In genomic region chr3:67083277-67083676, GRCh38 we compare ENCODE assay signal across 9 cellular contexts.
DNase-seq lines count a peak whose midpoint lies in the region; ATAC-seq and TF ChIP-seq lines count a peak whose summit lies in the region.
"Had no signal": no experiment of that assay in that cellular context is flagged by ENCODE, and none has a peak within 500 bp of the region (broad histone marks: within the 10 kb centered on the region; RNA-seq: fewer than 3 reads in every experiment).

No MANE protein-coding gene starts in this region.

- H3K27ac ChIP-seq in neural progenitor cell, result no peak overlapping the region
- H3K27ac ChIP-seq: SJSA1 had no signal

- CTCF ChIA-PET in activated CD8-positive, alpha-beta T cell treated with anti-CD3 and anti-CD28 coated beads for 36 hours (lab: Charles Lee), result interaction anchor here (1.0 to 2.9 kb wide), 5 partner anchors 30 to 1639 kb away, joined by 3 to 10 read pairs (median 4); no protein-coding TSS in a partner anchor

- H3K36me3 Mint-ChIP-seq in activated CD8-positive, alpha-beta T cell treated with anti-CD3 and anti-CD28 coated beads for 36 hours (ENCODE audit: low read depth), result peaks cover 36% of the 10 kb centered on the region
- H3K36me3 Mint-ChIP-seq in natural killer cell (peaks cover 49% of the 10 kb centered on the region), neural progenitor cell (no peaks in the 10 kb centered on the region)

- no peak overlapping the region for H2AFZ ChIP-seq in neural progenitor cell (replicated peaks)

- H3K4me1 Mint-ChIP-seq in activated CD8-positive, alpha-beta T cell treated with anti-CD3 and anti-CD28 coated beads for 36 hours (ENCODE audit: low read depth), result peaks cover 23% of the 10 kb centered on the region
- H3K4me1 Mint-ChIP-seq in natural killer cell (peaks cover 21 to 23% of the 10 kb centered on the region in 2 donors), neural progenitor cell (no peaks in the 10 kb centered on the region)

- no peak for TF ChIP-seq CTCF in activated CD8-positive, alpha-beta T cell treated with anti-CD3 and anti-CD28 coated beads for 36 hours (IDR thresholded peaks at IDR 0.05)
- TF ChIP-seq CTCF in natural killer cell (IDR thresholded peaks at IDR 0.05), result no peak
- no peak for TF ChIP-seq CTCF in neural progenitor cell (IDR thresholded peaks at IDR 0.05)
- no peak for TF ChIP-seq CTCF in GM20000 (IDR thresholded peaks at IDR 0.05; ENCODE audit: extremely low read depth, missing control alignments)

- H3K4me3 Mint-ChIP-seq in activated CD8-positive, alpha-beta T cell treated with anti-CD3 and anti-CD28 coated beads for 36 hours, result peak overlapping the region; percentile 24
- peak overlapping the region; percentile 83 for H3K4me3 Mint-ChIP-seq in natural killer cell
- H3K4me3 Mint-ChIP-seq in neural progenitor cell, result no peak overlapping the region

- H3K27me3 ChIP-seq in neural progenitor cell, result no peaks in the 10 kb centered on the region
- H3K27me3 ChIP-seq: SJSA1 had no signal

- H3K4me1 ChIP-seq in neural progenitor cell, result no peaks in the 10 kb centered on the region
- H3K4me1 ChIP-seq: SJSA1 had no signal

- H3K36me3 ChIP-seq in neural progenitor cell, result no peaks in the 10 kb centered on the region
- H3K36me3 ChIP-seq: SJSA1 had no signal

- H3F3A ChIP-seq in neural progenitor cell (ENCODE audit: low read depth), result no peaks in the 10 kb centered on the region

- POLR2A ChIA-PET in activated CD8-positive, alpha-beta T cell treated with anti-CD3 and anti-CD28 coated beads for 36 hours (lab: Charles Lee), result interaction anchor here (0.8 to 1.0 kb wide), 2 partner anchors 85 to 597 kb away, joined by 3 read pairs; partner anchors contain the start of gene KBTBD8

- peak; percentile 97 for DNase-seq in HT1080 (ENCODE audit: low read depth)
- peak; percentile 81 for DNase-seq in activated CD8-positive, alpha-beta T cell treated with anti-CD3 and anti-CD28 coated beads for 36 hours
- DNase-seq in natural killer cell, result no peak
- no peak for DNase-seq in neural progenitor cell (ENCODE audit: low spot score)
- DNase-seq in NCI-H2171 treated with DMSO at 0.1 percent for 48 hours (lab: John Stamatoyannopoulos, UW), result no peak
- DNase-seq in Right ventricle myocardium inferior (ENCODE audit: missing footprints), result no peak
- DNase-seq in GM20000 (ENCODE audit: low spot score), result no peak

- H4K20me1 ChIP-seq in neural progenitor cell (ENCODE audit: low read depth), result no peaks in the 10 kb centered on the region

- H3K9ac ChIP-seq in neural progenitor cell, result no peak overlapping the region

- ATAC-seq in GM19455 (IDR thresholded peaks at IDR 0.05; ENCODE audit: unreplicated experiment) (peak; percentile 72), natural killer cell (peak; percentile 77 to 96 (median 87)), Right ventricle myocardium inferior (no peak)
- ATAC-seq in activated CD8-positive, alpha-beta T cell treated with anti-CD3 and anti-CD28 coated beads for 36 hours, result peak; percentile 99

- no peak overlapping the region for H3K4me3 ChIP-seq in neural progenitor cell
- H3K4me3 ChIP-seq: SJSA1 had no signal

- H3K79me2 ChIP-seq in neural progenitor cell (ENCODE audit: low read depth), result no peaks in the 10 kb centered on the region

- peaks cover 48% of the 10 kb centered on the region for H3K9me3 Mint-ChIP-seq in activated CD8-positive, alpha-beta T cell treated with anti-CD3 and anti-CD28 coated beads for 36 hours
- peaks cover 14 to 33% of the 10 kb centered on the region in 2 donors for H3K9me3 Mint-ChIP-seq in natural killer cell
- peaks cover 15% of the 10 kb centered on the region for H3K9me3 Mint-ChIP-seq in neural progenitor cell

- peaks cover 2% of the 10 kb centered on the region for H3K27me3 Mint-ChIP-seq in activated CD8-positive, alpha-beta T cell treated with anti-CD3 and anti-CD28 coated beads for 36 hours
- H3K27me3 Mint-ChIP-seq in natural killer cell (ENCODE audit: low read depth in 2 of 2), result peaks cover 23 to 38% of the 10 kb centered on the region in 2 donors
- no peaks in the 10 kb centered on the region for H3K27me3 Mint-ChIP-seq in neural progenitor cell (ENCODE audit: insufficient read depth, low read depth)

- intact Hi-C loops in activated CD8-positive, alpha-beta T cell treated with anti-CD3 and anti-CD28 coated beads for 36 hours (cut with micrococcal nuclease), result no loop called here
- intact Hi-C loops in natural killer cell (cut with micrococcal nuclease), result no loop called here
- intact Hi-C loops in Right ventricle myocardium inferior (cut with DNase I), result no loop called here

- no peaks in the 10 kb centered on the region for H3K9me3 ChIP-seq in neural progenitor cell (ENCODE audit: low read depth)
- H3K9me3 ChIP-seq: SJSA1 had no signal

- no peak overlapping the region for H3K4me2 ChIP-seq in neural progenitor cell

- peak overlapping the region; percentile 90 for H3K27ac Mint-ChIP-seq in activated CD8-positive, alpha-beta T cell treated with anti-CD3 and anti-CD28 coated beads for 36 hours
- H3K27ac Mint-ChIP-seq in natural killer cell (peak overlapping the region; percentile 75 to 87), neural progenitor cell (no peak overlapping the region)

Comparison
In these comparisons a context has a peak if more than half of its experiments do, and no peak if none do; other contexts are left out.
1. DNase-seq: peak in HT1080 (single experiment) and activated CD8-positive, alpha-beta T cell treated with anti-CD3 and anti-CD28 coated beads for 36 hours (single experiment); none in natural killer cell (single experiment), neural progenitor cell (single experiment), NCI-H2171 treated with DMSO at 0.1 percent for 48 hours (single experiment), Right ventricle myocardium inferior (single experiment) and GM20000 (single experiment).